In the genomic region with DNA sequence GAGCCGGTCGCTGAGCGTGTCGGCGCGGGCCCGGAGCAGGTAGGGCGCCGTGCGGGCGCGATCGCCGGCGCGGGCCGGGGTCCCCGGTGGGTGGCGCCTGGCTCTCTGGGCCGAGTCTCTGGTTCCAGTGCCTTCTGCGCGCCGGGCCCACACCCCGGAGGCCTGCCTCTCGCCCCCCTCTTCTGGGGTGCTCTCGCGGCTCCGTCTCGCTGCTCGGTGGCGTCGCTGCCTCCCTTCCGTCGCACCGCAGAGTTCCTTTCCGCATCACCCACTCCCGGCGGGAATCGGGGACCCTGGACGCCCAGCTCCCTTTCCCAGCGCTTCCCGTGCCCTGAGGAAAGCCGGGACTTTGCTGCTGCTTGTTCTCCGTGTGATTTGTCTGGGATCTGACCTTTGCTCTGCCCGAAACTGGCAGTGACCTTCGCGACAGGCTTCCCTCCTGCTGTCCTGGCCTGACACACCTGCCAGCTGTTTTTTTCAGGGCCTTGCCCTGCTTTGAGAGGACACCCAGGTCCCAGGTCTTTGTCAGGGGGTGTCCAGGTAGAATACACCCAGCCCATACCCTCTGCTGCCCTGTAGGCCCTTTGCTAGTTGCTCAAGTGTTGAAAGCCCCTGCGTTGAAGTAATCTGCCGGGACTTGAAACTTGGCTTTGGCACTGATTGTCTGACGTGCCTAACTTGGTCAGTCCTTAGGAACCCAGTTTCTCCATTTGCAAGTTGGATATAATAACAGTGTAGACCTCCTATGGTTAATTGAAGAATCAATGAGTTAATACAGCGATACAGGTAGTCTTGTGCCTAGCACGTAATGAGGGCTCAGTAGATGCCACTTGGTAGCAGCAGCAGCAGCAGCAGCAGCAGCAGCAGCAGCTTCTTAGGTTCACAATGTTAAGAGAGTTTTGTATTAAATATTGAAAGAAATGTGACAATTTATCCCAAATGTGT, we compare ENCODE assay signal across 1 cellular context.
TF ChIP-seq lines count a peak whose summit lies in the region.

No MANE protein-coding gene starts in this region.

TF ChIP-seq in HepG2, 621 proteins besides CTCF, POLR2A, EP300 and RAD21 (continued from another document):
- TF ChIP-seq SNRNP70 (IDR thresholded peaks at IDR 0.05; ENCODE audit: low read depth, low read length) (no peak), ZNF510 (CRISPR knock-in tag; IDR thresholded peaks at IDR 0.05; ENCODE audit: low read depth) (no peak), PHF8 (CRISPR knock-in tag; IDR thresholded peaks at IDR 0.05) (peak; percentile 95), CBFB (CRISPR knock-in tag; IDR thresholded peaks at IDR 0.05) (0 out of 2 replicates have a peak, but pooled peaks have one; percentile 30), FUBP1 (CRISPR knock-in tag; IDR thresholded peaks at IDR 0.05; ENCODE audit: borderline replicate concordance) (no peak), ZNF282 (IDR thresholded peaks at IDR 0.05; ENCODE audit: partially characterized antibody) (no peak), ZNF644 (CRISPR knock-in tag; IDR thresholded peaks at IDR 0.05; ENCODE audit: low read depth) (no peak), SRF (IDR thresholded peaks at IDR 0.05; ENCODE audit: low read depth, low read length) (no peak), NAIF1 (CRISPR knock-in tag; IDR thresholded peaks at IDR 0.05; ENCODE audit: borderline replicate concordance) (no peak), ZSCAN22 (CRISPR knock-in tag; IDR thresholded peaks at IDR 0.05) (no peak), ZNF616 (CRISPR knock-in tag; IDR thresholded peaks at IDR 0.05; ENCODE audit: low read depth) (0 out of 2 replicates have a peak, but pooled peaks have one; percentile 9), ZNF484 (CRISPR knock-in tag; IDR thresholded peaks at IDR 0.05; ENCODE audit: borderline replicate concordance, low read depth) (no peak), ZNF605 (CRISPR knock-in tag; IDR thresholded peaks at IDR 0.05) (no peak; the same call in 1 of the 2 replicates), ZNF781 (CRISPR knock-in tag; IDR thresholded peaks at IDR 0.05; ENCODE audit: borderline replicate concordance, not compliant biosample characterization) (no peak), ZNF567 (CRISPR knock-in tag; IDR thresholded peaks at IDR 0.05; ENCODE audit: borderline replicate concordance) (no peak; the same call in 1 of the 2 replicates), JUND (CRISPR knock-in tag; IDR thresholded peaks at IDR 0.05) (no peak), FOXC1 (CRISPR knock-in tag; IDR thresholded peaks at IDR 0.05; ENCODE audit: borderline replicate concordance) (no peak; the same call in 1 of the 2 replicates), HIVEP1 (CRISPR knock-in tag; IDR thresholded peaks at IDR 0.05) (peak; percentile 64; the same call in 1 of the 2 replicates), ZMYM2 (CRISPR knock-in tag; IDR thresholded peaks at IDR 0.05) (no peak), FOXP1 (IDR thresholded peaks at IDR 0.05) (no peak), FOXP1 (CRISPR knock-in tag; IDR thresholded peaks at IDR 0.05) (no peak), ZKSCAN1 (IDR thresholded peaks at IDR 0.05; ENCODE audit: low read length) (no peak), ZNF260 (CRISPR knock-in tag; IDR thresholded peaks at IDR 0.05; ENCODE audit: borderline replicate concordance, low read depth) (no peak), ZNF451 (CRISPR knock-in tag; IDR thresholded peaks at IDR 0.05) (no peak), HCFC1 (IDR thresholded peaks at IDR 0.05; ENCODE audit: low read depth, low read length) (no peak), CREM (IDR thresholded peaks at IDR 0.05) (no peak), CREM (CRISPR knock-in tag; IDR thresholded peaks at IDR 0.05) (no peak), ARNT2 (CRISPR knock-in tag; IDR thresholded peaks at IDR 0.05; ENCODE audit: low read depth) (no peak), NR3C1 (CRISPR knock-in tag; IDR thresholded peaks at IDR 0.05) (no peak), SNAPC5 (CRISPR knock-in tag; IDR thresholded peaks at IDR 0.05; ENCODE audit: borderline replicate concordance) (no peak), MED1 (CRISPR knock-in tag; IDR thresholded peaks at IDR 0.05) (no peak), RFX1 (IDR thresholded peaks at IDR 0.05) (no peak), U2AF1 (optimal IDR thresholded peaks at IDR 0.05; ENCODE audit: low read depth, low read length) (no peak), RARG (CRISPR knock-in tag; IDR thresholded peaks at IDR 0.05; ENCODE audit: low read depth) (no peak), ZNF333 (CRISPR knock-in tag; IDR thresholded peaks at IDR 0.05; ENCODE audit: borderline replicate concordance) (no peak), ARHGAP35 (CRISPR knock-in tag; IDR thresholded peaks at IDR 0.05; ENCODE audit: borderline replicate concordance) (no peak), PAX8 (CRISPR knock-in tag; IDR thresholded peaks at IDR 0.05; ENCODE audit: borderline replicate concordance) (no peak), ZNF792 (CRISPR knock-in tag; IDR thresholded peaks at IDR 0.05) (0 out of 2 replicates have a peak, but pooled peaks have one; percentile 26), ZFP37 (CRISPR knock-in tag; IDR thresholded peaks at IDR 0.05; ENCODE audit: borderline replicate concordance) (no peak)
- TF ChIP-seq, protein P1, sequence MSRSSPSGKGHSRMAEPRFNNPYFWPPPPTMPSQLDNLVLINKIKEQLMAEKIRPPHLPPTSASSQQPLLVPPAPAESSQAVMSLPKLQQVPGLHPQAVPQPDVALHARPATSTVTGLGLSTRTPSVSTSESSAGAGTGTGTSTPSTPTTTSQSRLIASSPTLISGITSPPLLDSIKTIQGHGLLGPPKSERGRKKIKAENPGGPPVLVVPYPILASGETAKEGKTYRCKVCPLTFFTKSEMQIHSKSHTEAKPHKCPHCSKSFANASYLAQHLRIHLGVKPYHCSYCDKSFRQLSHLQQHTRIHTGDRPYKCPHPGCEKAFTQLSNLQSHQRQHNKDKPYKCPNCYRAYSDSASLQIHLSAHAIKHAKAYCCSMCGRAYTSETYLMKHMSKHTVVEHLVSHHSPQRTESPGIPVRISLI (CRISPR knock-in tag; IDR thresholded peaks at IDR 0.05; ENCODE audit: borderline replicate concordance): no peak; the same call in 1 of the 2 replicates
- TF ChIP-seq, protein P2, sequence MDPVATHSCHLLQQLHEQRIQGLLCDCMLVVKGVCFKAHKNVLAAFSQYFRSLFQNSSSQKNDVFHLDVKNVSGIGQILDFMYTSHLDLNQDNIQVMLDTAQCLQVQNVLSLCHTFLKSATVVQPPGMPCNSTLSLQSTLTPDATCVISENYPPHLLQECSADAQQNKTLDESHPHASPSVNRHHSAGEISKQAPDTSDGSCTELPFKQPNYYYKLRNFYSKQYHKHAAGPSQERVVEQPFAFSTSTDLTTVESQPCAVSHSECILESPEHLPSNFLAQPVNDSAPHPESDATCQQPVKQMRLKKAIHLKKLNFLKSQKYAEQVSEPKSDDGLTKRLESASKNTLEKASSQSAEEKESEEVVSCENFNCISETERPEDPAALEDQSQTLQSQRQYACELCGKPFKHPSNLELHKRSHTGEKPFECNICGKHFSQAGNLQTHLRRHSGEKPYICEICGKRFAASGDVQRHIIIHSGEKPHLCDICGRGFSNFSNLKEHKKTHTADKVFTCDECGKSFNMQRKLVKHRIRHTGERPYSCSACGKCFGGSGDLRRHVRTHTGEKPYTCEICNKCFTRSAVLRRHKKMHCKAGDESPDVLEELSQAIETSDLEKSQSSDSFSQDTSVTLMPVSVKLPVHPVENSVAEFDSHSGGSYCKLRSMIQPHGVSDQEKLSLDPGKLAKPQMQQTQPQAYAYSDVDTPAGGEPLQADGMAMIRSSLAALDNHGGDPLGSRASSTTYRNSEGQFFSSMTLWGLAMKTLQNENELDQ (CRISPR knock-in tag; IDR thresholded peaks at IDR 0.05; ENCODE audit: borderline replicate concordance): no peak
- TF ChIP-seq, protein P3, sequence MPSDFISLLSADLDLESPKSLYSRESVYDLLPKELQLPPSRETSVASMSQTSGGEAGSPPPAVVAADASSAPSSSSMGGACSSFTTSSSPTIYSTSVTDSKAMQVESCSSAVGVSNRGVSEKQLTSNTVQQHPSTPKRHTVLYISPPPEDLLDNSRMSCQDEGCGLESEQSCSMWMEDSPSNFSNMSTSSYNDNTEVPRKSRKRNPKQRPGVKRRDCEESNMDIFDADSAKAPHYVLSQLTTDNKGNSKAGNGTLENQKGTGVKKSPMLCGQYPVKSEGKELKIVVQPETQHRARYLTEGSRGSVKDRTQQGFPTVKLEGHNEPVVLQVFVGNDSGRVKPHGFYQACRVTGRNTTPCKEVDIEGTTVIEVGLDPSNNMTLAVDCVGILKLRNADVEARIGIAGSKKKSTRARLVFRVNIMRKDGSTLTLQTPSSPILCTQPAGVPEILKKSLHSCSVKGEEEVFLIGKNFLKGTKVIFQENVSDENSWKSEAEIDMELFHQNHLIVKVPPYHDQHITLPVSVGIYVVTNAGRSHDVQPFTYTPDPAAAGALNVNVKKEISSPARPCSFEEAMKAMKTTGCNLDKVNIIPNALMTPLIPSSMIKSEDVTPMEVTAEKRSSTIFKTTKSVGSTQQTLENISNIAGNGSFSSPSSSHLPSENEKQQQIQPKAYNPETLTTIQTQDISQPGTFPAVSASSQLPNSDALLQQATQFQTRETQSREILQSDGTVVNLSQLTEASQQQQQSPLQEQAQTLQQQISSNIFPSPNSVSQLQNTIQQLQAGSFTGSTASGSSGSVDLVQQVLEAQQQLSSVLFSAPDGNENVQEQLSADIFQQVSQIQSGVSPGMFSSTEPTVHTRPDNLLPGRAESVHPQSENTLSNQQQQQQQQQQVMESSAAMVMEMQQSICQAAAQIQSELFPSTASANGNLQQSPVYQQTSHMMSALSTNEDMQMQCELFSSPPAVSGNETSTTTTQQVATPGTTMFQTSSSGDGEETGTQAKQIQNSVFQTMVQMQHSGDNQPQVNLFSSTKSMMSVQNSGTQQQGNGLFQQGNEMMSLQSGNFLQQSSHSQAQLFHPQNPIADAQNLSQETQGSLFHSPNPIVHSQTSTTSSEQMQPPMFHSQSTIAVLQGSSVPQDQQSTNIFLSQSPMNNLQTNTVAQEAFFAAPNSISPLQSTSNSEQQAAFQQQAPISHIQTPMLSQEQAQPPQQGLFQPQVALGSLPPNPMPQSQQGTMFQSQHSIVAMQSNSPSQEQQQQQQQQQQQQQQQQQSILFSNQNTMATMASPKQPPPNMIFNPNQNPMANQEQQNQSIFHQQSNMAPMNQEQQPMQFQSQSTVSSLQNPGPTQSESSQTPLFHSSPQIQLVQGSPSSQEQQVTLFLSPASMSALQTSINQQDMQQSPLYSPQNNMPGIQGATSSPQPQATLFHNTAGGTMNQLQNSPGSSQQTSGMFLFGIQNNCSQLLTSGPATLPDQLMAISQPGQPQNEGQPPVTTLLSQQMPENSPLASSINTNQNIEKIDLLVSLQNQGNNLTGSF (CRISPR knock-in tag; IDR thresholded peaks at IDR 0.05): no peak
